8 cellular contexts compared by ENCODE assay signal in genomic region chr1:78619446-78619802, GRCh38. TPM values are rescaled to one million over a fixed set of nuclear protein-coding genes. Genes with fewer than 3 reads are reported as not detected.
A peak's percentile ranks its signal among the peaks of the same experiment; 100 is the strongest.
DNase-seq lines count a peak whose midpoint lies in the region; ATAC-seq, FAIRE-seq and TF ChIP-seq lines count a peak whose summit lies in the region.

No MANE protein-coding gene starts in this region.

- H3K4me1 ChIP-seq in A549 (peaks cover 3% of the 10 kb centered on the region; the same call in 1 of the 3 replicates), OCI-LY3 (ENCODE audit: low read length) (peaks cover 20% of the 10 kb centered on the region), fibroblast of lung (ENCODE audit: control insufficient read depth, extremely low read depth, insufficient read depth, low read length) (no peaks in the 10 kb centered on the region)

- H4K20me1 ChIP-seq in OCI-LY3 (ENCODE audit: insufficient read depth, low read length) (no peaks in the 10 kb centered on the region), fibroblast of lung (ENCODE audit: control insufficient read depth, extremely low read depth, insufficient read depth, low read length) (no peaks in the 10 kb centered on the region)

- peak; percentile 30 to 36; a peak in 4 of 6 replicates for ATAC-seq in A549
- peak; percentile 7 for ATAC-seq in GM19452 (IDR thresholded peaks at IDR 0.05; ENCODE audit: unreplicated experiment)
- ATAC-seq in stimulated activated effector memory CD8-positive, alpha-beta T cell treated with anti-CD3 and anti-CD28 coated beads, Interleukin-12 subunit alpha, Interleukin-12 subunit beta, amount 100 ng/mL, for 72 hours = no peak

- no peak for TF ChIP-seq POLR2A in A549 (IDR thresholded peaks at IDR 0.05; ENCODE audit: low read length)

- H3K4me1 Mint-ChIP-seq in stimulated activated effector memory CD8-positive, alpha-beta T cell treated with anti-CD3 and anti-CD28 coated beads, Interleukin-12 subunit alpha, Interleukin-12 subunit beta, amount 100 ng/mL, for 72 hours = peaks cover 41% of the 10 kb centered on the region
- H3K4me1 Mint-ChIP-seq in progenitor cell of endocrine pancreas (ENCODE audit: low read depth) = no peaks in the 10 kb centered on the region

- DNase-seq in A549 (ENCODE audit: low read depth in 1 of 2, low spot score in 1 of 2) = no peak
- DNase-seq in fibroblast of lung (ENCODE audit: low read depth in 2 of 2) = no peak
- no peak for DNase-seq in stimulated activated effector memory CD8-positive, alpha-beta T cell treated with anti-CD3 and anti-CD28 coated beads, Interleukin-12 subunit alpha, Interleukin-12 subunit beta, amount 100 ng/mL, for 72 hours (ENCODE audit: low spot score in 2 of 2)
- no peak for DNase-seq in GM13976 (ENCODE audit: low spot score)
- no peak for DNase-seq in progenitor cell of endocrine pancreas (ENCODE audit: low spot score, unreplicated experiment)
- DNase-seq in NCI-H2171 treated with DMSO at 0.1 percent for 48 hours (lab: John Stamatoyannopoulos, UW) = no peak

- CTCF ChIA-PET in A549 (lab: Yijun Ruan, JAX) = interaction anchor here (1.4 kb wide), 1 partner anchor 56 kb away, joined by 5 read pairs; no protein-coding TSS in a partner anchor

- no peak for TF ChIP-seq CTCF in A549 (IDR thresholded peaks at IDR 0.05)
- no peak for TF ChIP-seq CTCF in OCI-LY3 (IDR thresholded peaks at IDR 0.05; ENCODE audit: low read depth, low read length)
- TF ChIP-seq CTCF in fibroblast of lung (conservative IDR thresholded peaks at IDR 0.05 in 1 of 2, IDR thresholded peaks at IDR 0.05 in 1 of 2; ENCODE audit: low read depth in 1 of 2, low read length in 2 of 2) = no peak
- TF ChIP-seq CTCF in GM13976 (IDR thresholded peaks at IDR 0.05; ENCODE audit: borderline replicate concordance, control extremely low read depth, extremely low read depth, insufficient read depth, missing control alignments) = no peak
- no peak for TF ChIP-seq CTCF in progenitor cell of endocrine pancreas (IDR thresholded peaks at IDR 0.05; ENCODE audit: unreplicated experiment)

- H3K9me3 ChIP-seq in A549 (no peaks in the 10 kb centered on the region), OCI-LY3 (ENCODE audit: insufficient read depth, low read length) (no peaks in the 10 kb centered on the region), fibroblast of lung (ENCODE audit: control insufficient read depth, insufficient read depth, low read depth, low read length) (no peaks in the 10 kb centered on the region)

- H3K36me3 ChIP-seq in OCI-LY3 (replicated peaks; ENCODE audit: low read depth, low read length) (no peaks in the 10 kb centered on the region), fibroblast of lung (ENCODE audit: control insufficient read depth, insufficient read depth, low read length) (no peaks in the 10 kb centered on the region)

- H3K27ac Mint-ChIP-seq in stimulated activated effector memory CD8-positive, alpha-beta T cell treated with anti-CD3 and anti-CD28 coated beads, Interleukin-12 subunit alpha, Interleukin-12 subunit beta, amount 100 ng/mL, for 72 hours = peak overlapping the region; percentile 49
- H3K27ac Mint-ChIP-seq in progenitor cell of endocrine pancreas = no peak overlapping the region

- peak overlapping the region in 1 of 2 experiments; percentile 25; a peak in 3 of 6 replicates for H3K27ac ChIP-seq in A549
- no peak overlapping the region for H3K27ac ChIP-seq in OCI-LY3 (ENCODE audit: low read length)
- peak overlapping the region; percentile 33 for H3K27ac ChIP-seq in fibroblast of lung (ENCODE audit: insufficient read depth, low read length)

- no peak for FAIRE-seq in A549 (lab: Jason Lieb, UNC)

- in situ Hi-C loops in GM13976 (cut with MboI; ENCODE audit: low sequenced_read_pairs, unreplicated experiment) = no loop called here

- H3K4me3 ChIP-seq in A549 (no peak overlapping the region), OCI-LY3 (ENCODE audit: low read length) (no peak overlapping the region), fibroblast of lung (replicated peaks in 1 of 4; ENCODE audit: control extremely low read depth in 1 of 4, insufficient read depth in 1 of 4, low read depth in 3 of 4, low read length in 4 of 4) (peak overlapping the region in 2 of 4 experiments; percentile 49 to 65)

- H3K27me3 Mint-ChIP-seq in progenitor cell of endocrine pancreas = peaks cover 2% of the 10 kb centered on the region

- H3K79me2 ChIP-seq in OCI-LY3 (ENCODE audit: low read length) (no peaks in the 10 kb centered on the region), fibroblast of lung (ENCODE audit: control insufficient read depth, insufficient read depth, low read length) (no peaks in the 10 kb centered on the region)

- WGBS in A549 (ENCODE audit: missing lambda C conversion rate) = 75% methylated on average over 4 of the region's 4 CpGs

- H3K9ac ChIP-seq in OCI-LY3 (ENCODE audit: low read length) (no peak overlapping the region), fibroblast of lung (ENCODE audit: insufficient read depth, low read length) (no peak overlapping the region)

- TF ChIP-seq EP300 in A549 (IDR thresholded peaks at IDR 0.05) = no peak

- H3K4me2 ChIP-seq in A549 (peak overlapping the region; percentile 65), OCI-LY3 (ENCODE audit: low read length) (peak overlapping the region; percentile 62; the same call in 1 of the 2 replicates), fibroblast of lung (ENCODE audit: extremely low read depth, insufficient read depth, low read length) (peak overlapping the region; percentile 64)

- H3K4me3 Mint-ChIP-seq in stimulated activated effector memory CD8-positive, alpha-beta T cell treated with anti-CD3 and anti-CD28 coated beads, Interleukin-12 subunit alpha, Interleukin-12 subunit beta, amount 100 ng/mL, for 72 hours = peak overlapping the region; percentile 47
- no peak overlapping the region for H3K4me3 Mint-ChIP-seq in progenitor cell of endocrine pancreas (ENCODE audit: low read depth)

- H3K9me3 Mint-ChIP-seq in stimulated activated effector memory CD8-positive, alpha-beta T cell treated with anti-CD3 and anti-CD28 coated beads, Interleukin-12 subunit alpha, Interleukin-12 subunit beta, amount 100 ng/mL, for 72 hours = no peaks in the 10 kb centered on the region
- H3K9me3 Mint-ChIP-seq in progenitor cell of endocrine pancreas (ENCODE audit: low read depth) = no peaks in the 10 kb centered on the region

- POLR2A ChIA-PET in A549 (lab: Yijun Ruan, JAX) = no interaction called here

- no peaks in the 10 kb centered on the region for H3K36me3 Mint-ChIP-seq in stimulated activated effector memory CD8-positive, alpha-beta T cell treated with anti-CD3 and anti-CD28 coated beads, Interleukin-12 subunit alpha, Interleukin-12 subunit beta, amount 100 ng/mL, for 72 hours
- H3K36me3 Mint-ChIP-seq in progenitor cell of endocrine pancreas (ENCODE audit: insufficient read depth) = no peaks in the 10 kb centered on the region

- H3K27me3 ChIP-seq in OCI-LY3 (ENCODE audit: low read depth, low read length) (no peaks in the 10 kb centered on the region), fibroblast of lung (ENCODE audit: control insufficient read depth, insufficient read depth, low read length) (no peaks in the 10 kb centered on the region)

- 0 out of 2 replicates have a peak overlapping the region, but pooled peaks have one; percentile 30 for H2AFZ ChIP-seq in OCI-LY3 (ENCODE audit: low read depth, low read length)
- peak overlapping the region; percentile 70 for H2AFZ ChIP-seq in fibroblast of lung (ENCODE audit: low read length)

- no peak for TF ChIP-seq RAD21 in A549 (conservative IDR thresholded peaks at IDR 0.05 in 1 of 2, IDR thresholded peaks at IDR 0.05 in 1 of 2)

TF ChIP-seq in A549, 52 proteins besides CTCF, POLR2A, EP300 and RAD21 (continues in another document):
- no peak for TF ChIP-seq PHF8 (IDR thresholded peaks at IDR 0.05; ENCODE audit: borderline replicate concordance, low read depth)
- no peak for TF ChIP-seq SREBF2 (IDR thresholded peaks at IDR 0.05)
- TF ChIP-seq JUN (IDR thresholded peaks at IDR 0.05) = no peak
- TF ChIP-seq CHD4 (IDR thresholded peaks at IDR 0.05; ENCODE audit: borderline replicate concordance) = no peak
- TF ChIP-seq ATOH8 (CRISPR knock-in tag; IDR thresholded peaks at IDR 0.05; ENCODE audit: low read depth) = no peak
- no peak for TF ChIP-seq KDM5A (IDR thresholded peaks at IDR 0.05)

RNA-seq across cellular contexts. Expression of gene IFI44L, which starts 0.8 kb away (rescaled TPM):
- polyA plus RNA-seq in A549 (2011; rRNA removed) = not detected in 2 replicates
- polyA plus RNA-seq in A549 (2012; cell fraction: cytosol; rRNA removed) = not detected in 2 replicates
- not detected in 2 replicates for polyA plus RNA-seq in A549 (2012; cell fraction: nucleus; rRNA removed)
- polyA plus RNA-seq in A549 (2017; fragmentation: RNase III; extraction: RNeasy Plus Mini Kit Qiagen cat#74134 plus additional on column Dnase treatment) = 0.04 to 0.11 TPM (median 0.05 TPM) in 3 replicates
- not detected in 2 replicates for polyA minus RNA-seq in A549 (2011; rRNA and poly(A)+ RNA removed)
- total RNA-seq in fibroblast of lung = 2.1 TPM in 2 replicates
- 0.52 and 0.59 TPM in 2 replicates for polyA plus RNA-seq in fibroblast of lung
- 0.41 and 0.58 TPM in 2 replicates for polyA plus RNA-seq in fibroblast of lung (2012)
- polyA minus RNA-seq in fibroblast of lung (ENCODE audit: low replicate concordance) = not detected in 2 replicates
- total RNA-seq in progenitor cell of endocrine pancreas = not detected in 2 replicates

RNA-seq across cellular contexts. Expression of gene IFI44, which starts 30.2 kb away (rescaled TPM):
- polyA plus RNA-seq in A549 (2011; rRNA removed) (0.05 TPM in 2 replicates), A549 (2017; fragmentation: RNase III; extraction: RNeasy Plus Mini Kit Qiagen cat#74134 plus additional on column Dnase treatment) (0.17 to 0.46 TPM (median 0.44 TPM) in 3 replicates), fibroblast of lung (13.7 and 15.2 TPM in 2 replicates)
- not detected in 2 replicates for polyA plus RNA-seq in A549 (2012; cell fraction: cytosol; rRNA removed)
- polyA plus RNA-seq in A549 (2012; cell fraction: nucleus; rRNA removed) = not detected in 2 replicates
- polyA minus RNA-seq in A549 (2011; rRNA and poly(A)+ RNA removed) = not detected in 2 replicates
- total RNA-seq in fibroblast of lung (21.6 and 28.9 TPM in 2 replicates), progenitor cell of endocrine pancreas (not detected in 2 replicates)
- polyA plus RNA-seq in fibroblast of lung (2012) = 8.2 and 12.8 TPM in 2 replicates
- polyA minus RNA-seq in fibroblast of lung (ENCODE audit: low replicate concordance) = 0.89 and 2.4 TPM in 2 replicates

Comparison
In these comparisons a context has a peak if more than half of its experiments do, and no peak if none do; other contexts are left out.
1. RNA of gene IFI44, which starts 30.2 kb away (total RNA-seq): 21.6 to 28.9 TPM in fibroblast of lung; not detected in progenitor cell of endocrine pancreas; every median in the first group is over 10 times any median in the second.
2. Peak in every context shown above with its lines, with median percentiles within 50 percentile points of each other: H3K4me2 ChIP-seq.